Comparison of ENCODE assay signal across 17 cellular contexts in the genomic region with DNA sequence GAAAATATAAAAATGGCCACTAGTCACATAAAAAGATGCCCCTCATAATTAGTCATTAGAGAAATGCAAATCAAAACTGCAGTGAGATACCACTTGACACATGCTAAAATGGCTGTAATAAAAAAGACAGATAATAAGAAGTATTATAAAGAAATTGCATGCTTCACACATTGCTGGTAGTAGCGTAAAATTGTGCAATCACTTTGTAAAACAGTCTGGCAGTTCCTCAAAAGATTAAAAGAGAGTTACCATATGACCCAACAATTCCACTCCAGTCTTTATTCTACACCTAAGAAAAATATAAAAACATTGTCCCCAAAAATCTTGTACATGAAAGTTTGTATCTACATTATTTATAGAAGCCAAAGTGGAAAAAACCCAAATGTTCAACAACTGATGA.
"Had no signal": no experiment of that assay in that cellular context is flagged by ENCODE, and none has a peak within 500 bp of the region (broad histone marks: within the 10 kb centered on the region; RNA-seq: fewer than 3 reads in every experiment).

No MANE protein-coding gene starts in this region.

- H3K4me3 ChIP-seq: breast epithelium, colonic mucosa, dorsolateral prefrontal cortex, gastroesophageal sphincter, heart left ventricle, ovary, prostate gland, tibial artery had no signal

- DNase-seq: activated CD4-positive, alpha-beta T cell treated with anti-CD3 and anti-CD28 coated beads for 1 hour; activated CD4-positive, alpha-beta T cell treated with anti-CD3 and anti-CD28 coated beads, Interleukin-2, amount 50 U/mL, for 1 hour; activated naive CD4-positive, alpha-beta T cell; activated T-cell treated with anti-CD3 and anti-CD28 coated beads, Interleukin-2, amount 50 U/mL, for 1 hour; amniotic stem cell; colonic mucosa; dorsolateral prefrontal cortex; effector memory CD8-positive, alpha-beta T cell; heart left ventricle; islet precursor cell; left cardiac atrium; ovary; tibial artery had no signal

- ATAC-seq: effector memory CD8-positive, alpha-beta T cell; esophagus mucosa; gastroesophageal sphincter; heart left ventricle; left cardiac atrium had no signal
